In the genomic region with DNA sequence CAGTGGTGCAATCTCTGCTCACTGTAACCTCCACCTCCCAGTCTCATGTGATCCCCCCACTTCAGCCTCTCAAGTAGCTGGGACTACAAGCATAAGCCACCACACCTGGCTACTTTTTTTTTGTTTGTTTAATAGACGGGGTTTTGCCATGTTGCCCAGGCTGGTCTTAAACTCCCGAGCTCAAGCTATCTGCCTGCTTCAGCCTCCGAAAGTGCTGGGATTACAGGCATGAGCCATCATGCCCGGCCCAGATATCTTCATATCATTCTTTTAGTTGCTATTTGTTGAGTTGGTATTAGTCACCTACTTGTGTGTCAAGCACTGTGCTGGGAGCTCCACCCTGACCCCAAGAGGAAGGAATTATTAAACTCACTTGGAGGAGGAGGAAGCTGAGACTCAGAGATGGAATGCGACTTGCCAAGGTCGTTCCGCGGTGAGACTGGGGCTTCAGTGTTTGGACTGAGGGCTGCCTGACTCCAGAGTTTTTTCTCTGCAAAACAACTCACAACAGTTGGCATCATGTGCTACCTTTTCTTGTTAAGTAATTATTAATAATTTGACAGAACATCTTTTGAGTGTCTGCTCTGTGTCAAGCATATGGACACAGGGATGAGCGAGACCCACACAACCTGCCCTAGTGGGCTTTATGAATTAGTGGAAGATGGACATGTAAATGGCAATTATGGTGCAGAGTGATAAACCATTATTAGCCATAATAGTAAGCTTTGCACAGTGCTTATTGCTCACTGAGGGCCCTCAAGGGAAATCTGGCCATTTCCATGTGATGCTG, we compare ENCODE assay signal across 2 cellular contexts.
TF ChIP-seq lines count a peak whose summit lies in the region.

No MANE protein-coding gene starts in this region.

TF ChIP-seq in A549, 52 proteins besides CTCF, POLR2A, EP300 and RAD21 (continued from another document):
- TF ChIP-seq, protein P1, sequence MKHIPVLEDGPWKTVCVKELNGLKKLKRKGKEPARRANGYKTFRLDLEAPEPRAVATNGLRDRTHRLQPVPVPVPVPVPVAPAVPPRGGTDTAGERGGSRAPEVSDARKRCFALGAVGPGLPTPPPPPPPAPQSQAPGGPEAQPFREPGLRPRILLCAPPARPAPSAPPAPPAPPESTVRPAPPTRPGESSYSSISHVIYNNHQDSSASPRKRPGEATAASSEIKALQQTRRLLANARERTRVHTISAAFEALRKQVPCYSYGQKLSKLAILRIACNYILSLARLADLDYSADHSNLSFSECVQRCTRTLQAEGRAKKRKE (CRISPR knock-in tag; IDR thresholded peaks at IDR 0.05; ENCODE audit: low read depth): no peak

TF ChIP-seq in IMR-90, 13 proteins besides CTCF, POLR2A, EP300 and RAD21 (continued from another document):
- no peak for TF ChIP-seq CEBPB (IDR thresholded peaks at IDR 0.05; ENCODE audit: low read depth, low read length)
- TF ChIP-seq CHD1 (IDR thresholded peaks at IDR 0.05; ENCODE audit: low read depth, low read length): no peak
- TF ChIP-seq MAZ (IDR thresholded peaks at IDR 0.05; ENCODE audit: borderline replicate concordance, low read depth, low read length): no peak
- no peak for TF ChIP-seq BHLHE40 (IDR thresholded peaks at IDR 0.05; ENCODE audit: low read depth, low read length)
- peak; percentile 74 for TF ChIP-seq RCOR1 (IDR thresholded peaks at IDR 0.05; ENCODE audit: insufficient replicate concordance, low read length)
TF ChIP-seq in IMR-90: peak in this region for 2.
